ENCODE assay signal across 1 cellular context in the genomic region with DNA sequence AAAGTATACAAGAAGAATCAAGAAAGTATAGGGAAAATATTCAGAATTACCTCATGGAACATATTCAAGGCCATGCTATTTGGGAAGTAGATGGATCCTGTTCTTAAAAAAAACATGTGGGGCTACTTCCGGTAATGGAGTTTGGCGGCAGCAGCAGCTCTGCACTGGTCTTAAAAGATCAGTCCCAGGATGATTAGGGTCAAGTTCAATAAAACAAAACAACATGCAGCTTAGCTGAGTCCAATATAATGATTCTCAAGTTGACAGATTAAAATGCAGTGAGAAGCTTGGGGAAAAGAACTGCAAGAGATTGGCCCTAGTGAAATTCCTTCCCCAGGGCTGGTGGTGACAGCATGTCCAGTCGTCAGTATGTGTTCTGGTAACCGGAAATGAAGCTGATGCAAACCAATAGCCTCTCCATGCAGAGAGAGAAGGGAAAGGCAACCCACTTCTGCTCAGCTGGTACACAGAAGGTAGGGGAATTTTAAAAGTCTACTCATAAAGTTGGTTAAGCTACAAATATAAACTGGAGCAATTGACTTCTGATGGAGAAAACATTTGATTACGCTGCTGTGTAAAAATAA.
TF ChIP-seq lines count a peak whose summit lies in the region.

No MANE protein-coding gene starts in this region.

TF ChIP-seq in GM23338, 12 proteins besides CTCF, POLR2A, EP300 and RAD21 (continued from another document):
- TF ChIP-seq, protein P1, sequence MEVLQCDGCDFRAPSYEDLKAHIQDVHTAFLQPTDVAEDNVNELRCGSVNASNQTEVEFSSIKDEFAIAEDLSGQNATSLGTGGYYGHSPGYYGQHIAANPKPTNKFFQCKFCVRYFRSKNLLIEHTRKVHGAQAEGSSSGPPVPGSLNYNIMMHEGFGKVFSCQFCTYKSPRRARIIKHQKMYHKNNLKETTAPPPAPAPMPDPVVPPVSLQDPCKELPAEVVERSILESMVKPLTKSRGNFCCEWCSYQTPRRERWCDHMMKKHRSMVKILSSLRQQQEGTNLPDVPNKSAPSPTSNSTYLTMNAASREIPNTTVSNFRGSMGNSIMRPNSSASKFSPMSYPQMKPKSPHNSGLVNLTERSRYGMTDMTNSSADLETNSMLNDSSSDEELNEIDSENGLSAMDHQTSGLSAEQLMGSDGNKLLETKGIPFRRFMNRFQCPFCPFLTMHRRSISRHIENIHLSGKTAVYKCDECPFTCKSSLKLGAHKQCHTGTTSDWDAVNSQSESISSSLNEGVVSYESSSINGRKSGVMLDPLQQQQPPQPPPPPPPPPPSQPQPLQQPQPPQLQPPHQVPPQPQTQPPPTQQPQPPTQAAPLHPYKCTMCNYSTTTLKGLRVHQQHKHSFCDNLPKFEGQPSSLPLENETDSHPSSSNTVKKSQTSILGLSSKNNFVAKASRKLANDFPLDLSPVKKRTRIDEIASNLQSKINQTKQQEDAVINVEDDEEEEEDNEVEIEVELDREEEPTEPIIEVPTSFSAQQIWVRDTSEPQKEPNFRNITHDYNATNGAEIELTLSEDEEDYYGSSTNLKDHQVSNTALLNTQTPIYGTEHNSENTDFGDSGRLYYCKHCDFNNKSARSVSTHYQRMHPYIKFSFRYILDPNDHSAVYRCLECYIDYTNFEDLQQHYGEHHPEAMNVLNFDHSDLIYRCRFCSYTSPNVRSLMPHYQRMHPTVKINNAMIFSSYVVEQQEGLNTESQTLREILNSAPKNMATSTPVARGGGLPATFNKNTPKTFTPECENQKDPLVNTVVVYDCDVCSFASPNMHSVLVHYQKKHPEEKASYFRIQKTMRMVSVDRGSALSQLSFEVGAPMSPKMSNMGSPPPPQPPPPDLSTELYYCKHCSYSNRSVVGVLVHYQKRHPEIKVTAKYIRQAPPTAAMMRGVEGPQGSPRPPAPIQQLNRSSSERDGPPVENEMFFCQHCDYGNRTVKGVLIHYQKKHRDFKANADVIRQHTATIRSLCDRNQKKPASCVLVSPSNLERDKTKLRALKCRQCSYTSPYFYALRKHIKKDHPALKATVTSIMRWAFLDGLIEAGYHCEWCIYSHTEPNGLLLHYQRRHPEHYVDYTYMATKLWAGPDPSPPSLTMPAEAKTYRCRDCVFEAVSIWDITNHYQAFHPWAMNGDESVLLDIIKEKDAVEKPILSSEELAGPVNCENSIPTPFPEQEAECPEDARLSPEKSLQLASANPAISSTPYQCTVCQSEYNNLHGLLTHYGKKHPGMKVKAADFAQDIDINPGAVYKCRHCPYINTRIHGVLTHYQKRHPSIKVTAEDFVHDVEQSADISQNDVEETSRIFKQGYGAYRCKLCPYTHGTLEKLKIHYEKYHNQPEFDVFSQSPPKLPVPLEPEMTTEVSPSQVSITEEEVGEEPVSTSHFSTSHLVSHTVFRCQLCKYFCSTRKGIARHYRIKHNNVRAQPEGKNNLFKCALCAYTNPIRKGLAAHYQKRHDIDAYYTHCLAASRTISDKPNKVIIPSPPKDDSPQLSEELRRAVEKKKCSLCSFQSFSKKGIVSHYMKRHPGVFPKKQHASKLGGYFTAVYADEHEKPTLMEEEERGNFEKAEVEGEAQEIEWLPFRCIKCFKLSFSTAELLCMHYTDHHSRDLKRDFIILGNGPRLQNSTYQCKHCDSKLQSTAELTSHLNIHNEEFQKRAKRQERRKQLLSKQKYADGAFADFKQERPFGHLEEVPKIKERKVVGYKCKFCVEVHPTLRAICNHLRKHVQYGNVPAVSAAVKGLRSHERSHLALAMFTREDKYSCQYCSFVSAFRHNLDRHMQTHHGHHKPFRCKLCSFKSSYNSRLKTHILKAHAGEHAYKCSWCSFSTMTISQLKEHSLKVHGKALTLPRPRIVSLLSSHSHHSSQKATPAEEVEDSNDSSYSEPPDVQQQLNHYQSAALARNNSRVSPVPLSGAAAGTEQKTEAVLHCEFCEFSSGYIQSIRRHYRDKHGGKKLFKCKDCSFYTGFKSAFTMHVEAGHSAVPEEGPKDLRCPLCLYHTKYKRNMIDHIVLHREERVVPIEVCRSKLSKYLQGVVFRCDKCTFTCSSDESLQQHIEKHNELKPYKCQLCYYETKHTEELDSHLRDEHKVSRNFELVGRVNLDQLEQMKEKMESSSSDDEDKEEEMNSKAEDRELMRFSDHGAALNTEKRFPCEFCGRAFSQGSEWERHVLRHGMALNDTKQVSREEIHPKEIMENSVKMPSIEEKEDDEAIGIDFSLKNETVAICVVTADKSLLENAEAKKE (CRISPR knock-in tag; IDR thresholded peaks at IDR 0.05) = no peak
